Comparison of ENCODE assay signal across 18 cellular contexts in genomic region chr4:158970786-158971185, GRCh38.
DNase-seq lines count a peak whose midpoint lies in the region; ATAC-seq, FAIRE-seq and TF ChIP-seq lines count a peak whose summit lies in the region.
"Had no signal": no experiment of that assay in that cellular context is flagged by ENCODE, and none has a peak within 500 bp of the region (broad histone marks: within the 10 kb centered on the region; RNA-seq: fewer than 3 reads in every experiment).

No MANE protein-coding gene starts in this region.

- no peaks in the 10 kb centered on the region for H3K36me3 ChIP-seq in H1 (ENCODE audit: control insufficient read depth in 2 of 4, insufficient read depth in 4 of 4, low read length in 3 of 4)
- H3K36me3 ChIP-seq in neural progenitor cell: no peaks in the 10 kb centered on the region

- H3K27me3 ChIP-seq in H1 (replicated peaks in 1 of 4; ENCODE audit: control insufficient read depth in 3 of 4, extremely low read depth in 1 of 4, insufficient read depth in 3 of 4, low read length in 3 of 4) (no peaks in the 10 kb centered on the region), neural progenitor cell (no peaks in the 10 kb centered on the region)

- 95% methylated on average over 2 of the region's 2 CpGs; no CpG with 5 or more reads in 1 of the 2 experiments for WGBS in H1 (ENCODE audit: extremely low coverage in 1 of 2, insufficient coverage in 1 of 2, insufficient read length in 1 of 2, insufficient replicate concordance in 2 of 2, low coverage in 1 of 2, low lambda C conversion rate in 2 of 2, missing lambda C conversion rate in 1 of 2), 2 experiments

- TF ChIP-seq EP300 in H1 (IDR thresholded peaks at IDR 0.05; ENCODE audit: borderline replicate concordance in 1 of 2, low read depth in 2 of 2, low read length in 2 of 2): no peak

- no peak overlapping the region for H3K4ac ChIP-seq in H1 (replicated peaks; ENCODE audit: insufficient read length, low read depth, low read length)

- H3K4me2 ChIP-seq in H1 (ENCODE audit: insufficient read depth in 1 of 2, low read depth in 2 of 2, low read length in 2 of 2) (no peak overlapping the region), neural progenitor cell (no peak overlapping the region)

- POLR2A ChIA-PET in H1 (lab: Charles Lee; ENCODE audit: partially characterized antibody): no interaction called here

- H3K4me1 Mint-ChIP-seq in neural progenitor cell: peaks cover 22% of the 10 kb centered on the region
- no peaks in the 10 kb centered on the region for H3K4me1 Mint-ChIP-seq in activated T-helper 17 cell treated with anti-CD3 and anti-CD28 coated beads, Interleukin-2, amount 50 U/mL, for 72 hours

- H3K27me3 Mint-ChIP-seq in neural progenitor cell (ENCODE audit: insufficient read depth, low read depth): peaks cover 5% of the 10 kb centered on the region
- H3K27me3 Mint-ChIP-seq in activated T-helper 17 cell treated with anti-CD3 and anti-CD28 coated beads, Interleukin-2, amount 50 U/mL, for 72 hours: no peaks in the 10 kb centered on the region

- no peaks in the 10 kb centered on the region for H3K23me2 ChIP-seq in H1 (ENCODE audit: low read depth, low read length)

- no peaks in the 10 kb centered on the region for H3K36me3 Mint-ChIP-seq in neural progenitor cell
- H3K36me3 Mint-ChIP-seq in activated T-helper 17 cell treated with anti-CD3 and anti-CD28 coated beads, Interleukin-2, amount 50 U/mL, for 72 hours (ENCODE audit: low read depth): no peaks in the 10 kb centered on the region
- H3K36me3 Mint-ChIP-seq: CD14-positive monocyte; CD8-positive, alpha-beta T cell had no signal

- no peak for FAIRE-seq in H1 (lab: Jason Lieb, UNC)
- FAIRE-seq: D721Med had no signal

- no peak overlapping the region for H2BK20ac ChIP-seq in H1 (ENCODE audit: low read length)

- H2BK12ac ChIP-seq in H1 (ENCODE audit: low read depth, low read length): no peak overlapping the region

- no peak overlapping the region for H4K91ac ChIP-seq in H1 (replicated peaks; ENCODE audit: insufficient read length, low read length)

- no peak overlapping the region for H2BK5ac ChIP-seq in H1 (ENCODE audit: low read depth, low read length)

- H3K4me1 ChIP-seq in H1 (replicated peaks in 1 of 4; ENCODE audit: control insufficient read depth in 3 of 4, insufficient read depth in 4 of 4, low read length in 3 of 4): peaks cover 0 to 2% (median 0%) of the 10 kb centered on the region in 4 experiments; a peak in 1 of 7 replicates
- peaks cover 12% of the 10 kb centered on the region for H3K4me1 ChIP-seq in neural progenitor cell

- no peak overlapping the region for H3K27ac ChIP-seq in H1 (ENCODE audit: low read depth, low read length)
- no peak overlapping the region for H3K27ac ChIP-seq in neural progenitor cell
- H3K27ac ChIP-seq: 22Rv1, HL-60 had no signal

- H3K27ac Mint-ChIP-seq in neural progenitor cell: peak overlapping the region; percentile 2
- H3K27ac Mint-ChIP-seq in activated T-helper 17 cell treated with anti-CD3 and anti-CD28 coated beads, Interleukin-2, amount 50 U/mL, for 72 hours: no peak overlapping the region
- H3K27ac Mint-ChIP-seq: CD14-positive monocyte; CD8-positive, alpha-beta T cell had no signal

- H3K79me1 ChIP-seq in H1 (ENCODE audit: low read depth, low read length): no peaks in the 10 kb centered on the region

- H4K8ac ChIP-seq in H1 (ENCODE audit: extremely low read depth, insufficient read depth, low read length): no peak overlapping the region

- H2AFZ ChIP-seq in H1 (ENCODE audit: low read length) (peak overlapping the region; percentile 18; the same call in 1 of the 2 replicates), neural progenitor cell (replicated peaks) (peak overlapping the region; percentile 54)

- no peak overlapping the region for H3K18ac ChIP-seq in H1 (ENCODE audit: extremely low read depth, low read length)

- CTCF ChIA-PET in H1 (lab: Charles Lee; ENCODE audit: partially characterized antibody): interaction anchor here (1.2 to 1.3 kb wide), 2 partner anchors 9 to 21 kb away, joined by 3 to 6 read pairs; no protein-coding TSS in a partner anchor

- no peak for ATAC-seq in activated T-helper 17 cell treated with anti-CD3 and anti-CD28 coated beads, Interleukin-2, amount 50 U/mL, for 72 hours (replicated peaks)
- ATAC-seq: CD8-positive, alpha-beta T cell had no signal

- no peak for TF ChIP-seq CTCF in H1 (IDR thresholded peaks at IDR 0.05; ENCODE audit: control extremely low read depth in 1 of 3, insufficient read depth in 1 of 3, low read depth in 1 of 3, low read length in 3 of 3)
- TF ChIP-seq CTCF in neural progenitor cell (IDR thresholded peaks at IDR 0.05): no peak

- no peak overlapping the region for H2BK15ac ChIP-seq in H1 (ENCODE audit: low read length)

- TF ChIP-seq POLR2A in H1 (IDR thresholded peaks at IDR 0.05; ENCODE audit: control extremely low read depth in 1 of 2, low read depth in 2 of 2, low read length in 2 of 2): no peak

- no peak overlapping the region for H3K4me3 Mint-ChIP-seq in neural progenitor cell
- no peak overlapping the region for H3K4me3 Mint-ChIP-seq in activated T-helper 17 cell treated with anti-CD3 and anti-CD28 coated beads, Interleukin-2, amount 50 U/mL, for 72 hours
- H3K4me3 Mint-ChIP-seq: CD14-positive monocyte; CD8-positive, alpha-beta T cell had no signal

- H3K9ac ChIP-seq in H1 (replicated peaks in 1 of 4; ENCODE audit: extremely low read depth in 1 of 4, low read depth in 3 of 4, low read length in 3 of 4) (no peak overlapping the region), neural progenitor cell (no peak overlapping the region)

- H4K20me1 ChIP-seq in H1 (replicated peaks in 1 of 2; ENCODE audit: control insufficient read depth in 1 of 2, insufficient read depth in 2 of 2, low read length in 2 of 2): no peaks in the 10 kb centered on the region
- no peaks in the 10 kb centered on the region for H4K20me1 ChIP-seq in neural progenitor cell (ENCODE audit: low read depth)

- no peak overlapping the region for H3K56ac ChIP-seq in H1 (replicated peaks; ENCODE audit: insufficient read length, low read depth, low read length)

- H3K23ac ChIP-seq in H1 (ENCODE audit: insufficient read length): no peak overlapping the region

- H3K9me3 ChIP-seq in H1 (ENCODE audit: insufficient read depth in 2 of 2, low read depth in 1 of 2, low read length in 1 of 2) (no peaks in the 10 kb centered on the region), neural progenitor cell (ENCODE audit: low read depth) (no peaks in the 10 kb centered on the region)

- H3K14ac ChIP-seq in H1 (ENCODE audit: insufficient read length): no peak overlapping the region

- no peak for TF ChIP-seq RAD21 in H1 (IDR thresholded peaks at IDR 0.05 in 1 of 2, conservative IDR thresholded peaks at IDR 0.05 in 1 of 2; ENCODE audit: low read depth in 2 of 2, low read length in 2 of 2)

- H4K5ac ChIP-seq in H1 (ENCODE audit: insufficient read length, low read depth, low read length): no peak overlapping the region

- H3K9me3 Mint-ChIP-seq in neural progenitor cell: no peaks in the 10 kb centered on the region
- no peaks in the 10 kb centered on the region for H3K9me3 Mint-ChIP-seq in activated T-helper 17 cell treated with anti-CD3 and anti-CD28 coated beads, Interleukin-2, amount 50 U/mL, for 72 hours
- H3K9me3 Mint-ChIP-seq: CD14-positive monocyte; CD8-positive, alpha-beta T cell had no signal

- no peak overlapping the region for H3K4me3 ChIP-seq in H1 (ENCODE audit: extremely low read depth in 1 of 4, insufficient read depth in 2 of 4, low read depth in 3 of 4, low read length in 4 of 4)
- no peak overlapping the region for H3K4me3 ChIP-seq in neural progenitor cell

- no peaks in the 10 kb centered on the region for H3F3A ChIP-seq in neural progenitor cell (ENCODE audit: low read depth)

- H2AK5ac ChIP-seq in H1 (ENCODE audit: low read depth, low read length): no peak overlapping the region

- DNase-seq in EH (ENCODE audit: low read depth) (peak; percentile 7), NCI-H2227 treated with DMSO at 0.1 percent for 48 hours (lab: John Stamatoyannopoulos, UW) (peak; percentile 4), H1 (ENCODE audit: low read depth in 1 of 2, low spot score in 2 of 2) (no peak), neural progenitor cell (ENCODE audit: low spot score) (peak; percentile 16), ecto neural progenitor cell (ENCODE audit: low spot score) (no peak), inferior parietal cortex (ENCODE audit: extremely low spot score) (no peak), EL (no peak)
- DNase-seq: CD8-positive, alpha-beta T cell; COR-L47; DMS153; DMS79 treated with DMSO at 0.1 percent for 48 hours; GF-D8; H7 had no signal

- no peak overlapping the region for H2BK120ac ChIP-seq in H1 (replicated peaks; ENCODE audit: low read depth, low read length)

- no peaks in the 10 kb centered on the region for H3K79me2 ChIP-seq in H1 (ENCODE audit: control insufficient read depth in 1 of 2, insufficient read depth in 2 of 2, low read length in 2 of 2)
- no peaks in the 10 kb centered on the region for H3K79me2 ChIP-seq in neural progenitor cell (ENCODE audit: low read depth)

TF ChIP-seq in H1, 55 proteins besides CTCF, POLR2A, EP300 and RAD21:
- TF ChIP-seq SAP30 (IDR thresholded peaks at IDR 0.05; ENCODE audit: insufficient read depth, insufficient replicate concordance, low read length) (no peak), E2F6 (IDR thresholded peaks at IDR 0.05) (no peak), TAF7 (optimal IDR thresholded peaks at IDR 0.05; ENCODE audit: borderline replicate concordance, low read depth, low read length) (no peak), SP2 (IDR thresholded peaks at IDR 0.05; ENCODE audit: low read length) (no peak), PHF8 (conservative IDR thresholded peaks at IDR 0.05; ENCODE audit: low read depth, low read length) (no peak)

Comparison
In these comparisons a context has a peak if more than half of its experiments do, and no peak if none do; other contexts are left out.
1. DNase-seq: peak in EH (single experiment), NCI-H2227 treated with DMSO at 0.1 percent for 48 hours (single experiment) and neural progenitor cell (single experiment); none in H1 (0 of 2), ecto neural progenitor cell (single experiment), inferior parietal cortex (single experiment) and EL (single experiment).